2 cellular contexts compared by ENCODE assay signal in the genomic region with DNA sequence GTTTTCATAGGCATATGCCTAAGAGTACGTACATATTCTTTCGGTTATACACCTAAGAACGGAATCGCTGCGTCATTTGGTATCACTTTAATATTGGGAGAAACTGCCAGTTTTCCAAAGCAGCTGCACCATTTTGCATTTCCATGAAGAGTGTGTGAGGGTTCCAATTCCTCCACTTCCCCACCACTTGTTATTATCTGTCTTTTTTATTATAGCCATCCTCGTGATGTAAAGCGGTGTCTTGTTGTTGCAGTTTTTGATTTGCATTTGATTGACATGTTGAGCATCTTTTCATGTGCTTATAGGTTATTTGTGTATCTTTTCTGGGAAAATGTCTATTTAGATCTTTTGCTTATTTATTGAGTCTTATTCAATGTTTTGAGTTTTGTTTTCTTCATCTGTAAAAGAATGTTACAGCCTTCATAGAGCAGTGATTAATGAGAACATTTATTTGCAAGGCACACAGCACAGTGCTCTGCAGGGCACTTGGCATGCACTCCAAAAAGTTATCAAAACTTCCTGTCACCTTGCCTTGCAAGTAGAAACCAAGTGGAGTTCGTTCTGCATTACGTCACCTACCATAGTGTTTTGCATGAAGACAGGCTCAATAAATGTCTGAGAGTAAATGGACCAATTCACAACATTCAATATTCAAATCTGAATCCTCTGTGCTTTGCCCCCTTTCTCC.
TF ChIP-seq lines count a peak whose summit lies in the region.

No MANE protein-coding gene starts in this region.

TF ChIP-seq in GM23338, 12 proteins besides CTCF, POLR2A, EP300 and RAD21 (continues in another document):
- TF ChIP-seq, protein P1, sequence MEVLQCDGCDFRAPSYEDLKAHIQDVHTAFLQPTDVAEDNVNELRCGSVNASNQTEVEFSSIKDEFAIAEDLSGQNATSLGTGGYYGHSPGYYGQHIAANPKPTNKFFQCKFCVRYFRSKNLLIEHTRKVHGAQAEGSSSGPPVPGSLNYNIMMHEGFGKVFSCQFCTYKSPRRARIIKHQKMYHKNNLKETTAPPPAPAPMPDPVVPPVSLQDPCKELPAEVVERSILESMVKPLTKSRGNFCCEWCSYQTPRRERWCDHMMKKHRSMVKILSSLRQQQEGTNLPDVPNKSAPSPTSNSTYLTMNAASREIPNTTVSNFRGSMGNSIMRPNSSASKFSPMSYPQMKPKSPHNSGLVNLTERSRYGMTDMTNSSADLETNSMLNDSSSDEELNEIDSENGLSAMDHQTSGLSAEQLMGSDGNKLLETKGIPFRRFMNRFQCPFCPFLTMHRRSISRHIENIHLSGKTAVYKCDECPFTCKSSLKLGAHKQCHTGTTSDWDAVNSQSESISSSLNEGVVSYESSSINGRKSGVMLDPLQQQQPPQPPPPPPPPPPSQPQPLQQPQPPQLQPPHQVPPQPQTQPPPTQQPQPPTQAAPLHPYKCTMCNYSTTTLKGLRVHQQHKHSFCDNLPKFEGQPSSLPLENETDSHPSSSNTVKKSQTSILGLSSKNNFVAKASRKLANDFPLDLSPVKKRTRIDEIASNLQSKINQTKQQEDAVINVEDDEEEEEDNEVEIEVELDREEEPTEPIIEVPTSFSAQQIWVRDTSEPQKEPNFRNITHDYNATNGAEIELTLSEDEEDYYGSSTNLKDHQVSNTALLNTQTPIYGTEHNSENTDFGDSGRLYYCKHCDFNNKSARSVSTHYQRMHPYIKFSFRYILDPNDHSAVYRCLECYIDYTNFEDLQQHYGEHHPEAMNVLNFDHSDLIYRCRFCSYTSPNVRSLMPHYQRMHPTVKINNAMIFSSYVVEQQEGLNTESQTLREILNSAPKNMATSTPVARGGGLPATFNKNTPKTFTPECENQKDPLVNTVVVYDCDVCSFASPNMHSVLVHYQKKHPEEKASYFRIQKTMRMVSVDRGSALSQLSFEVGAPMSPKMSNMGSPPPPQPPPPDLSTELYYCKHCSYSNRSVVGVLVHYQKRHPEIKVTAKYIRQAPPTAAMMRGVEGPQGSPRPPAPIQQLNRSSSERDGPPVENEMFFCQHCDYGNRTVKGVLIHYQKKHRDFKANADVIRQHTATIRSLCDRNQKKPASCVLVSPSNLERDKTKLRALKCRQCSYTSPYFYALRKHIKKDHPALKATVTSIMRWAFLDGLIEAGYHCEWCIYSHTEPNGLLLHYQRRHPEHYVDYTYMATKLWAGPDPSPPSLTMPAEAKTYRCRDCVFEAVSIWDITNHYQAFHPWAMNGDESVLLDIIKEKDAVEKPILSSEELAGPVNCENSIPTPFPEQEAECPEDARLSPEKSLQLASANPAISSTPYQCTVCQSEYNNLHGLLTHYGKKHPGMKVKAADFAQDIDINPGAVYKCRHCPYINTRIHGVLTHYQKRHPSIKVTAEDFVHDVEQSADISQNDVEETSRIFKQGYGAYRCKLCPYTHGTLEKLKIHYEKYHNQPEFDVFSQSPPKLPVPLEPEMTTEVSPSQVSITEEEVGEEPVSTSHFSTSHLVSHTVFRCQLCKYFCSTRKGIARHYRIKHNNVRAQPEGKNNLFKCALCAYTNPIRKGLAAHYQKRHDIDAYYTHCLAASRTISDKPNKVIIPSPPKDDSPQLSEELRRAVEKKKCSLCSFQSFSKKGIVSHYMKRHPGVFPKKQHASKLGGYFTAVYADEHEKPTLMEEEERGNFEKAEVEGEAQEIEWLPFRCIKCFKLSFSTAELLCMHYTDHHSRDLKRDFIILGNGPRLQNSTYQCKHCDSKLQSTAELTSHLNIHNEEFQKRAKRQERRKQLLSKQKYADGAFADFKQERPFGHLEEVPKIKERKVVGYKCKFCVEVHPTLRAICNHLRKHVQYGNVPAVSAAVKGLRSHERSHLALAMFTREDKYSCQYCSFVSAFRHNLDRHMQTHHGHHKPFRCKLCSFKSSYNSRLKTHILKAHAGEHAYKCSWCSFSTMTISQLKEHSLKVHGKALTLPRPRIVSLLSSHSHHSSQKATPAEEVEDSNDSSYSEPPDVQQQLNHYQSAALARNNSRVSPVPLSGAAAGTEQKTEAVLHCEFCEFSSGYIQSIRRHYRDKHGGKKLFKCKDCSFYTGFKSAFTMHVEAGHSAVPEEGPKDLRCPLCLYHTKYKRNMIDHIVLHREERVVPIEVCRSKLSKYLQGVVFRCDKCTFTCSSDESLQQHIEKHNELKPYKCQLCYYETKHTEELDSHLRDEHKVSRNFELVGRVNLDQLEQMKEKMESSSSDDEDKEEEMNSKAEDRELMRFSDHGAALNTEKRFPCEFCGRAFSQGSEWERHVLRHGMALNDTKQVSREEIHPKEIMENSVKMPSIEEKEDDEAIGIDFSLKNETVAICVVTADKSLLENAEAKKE (CRISPR knock-in tag; IDR thresholded peaks at IDR 0.05), result no peak
- no peak for TF ChIP-seq CREB1 (CRISPR knock-in tag; IDR thresholded peaks at IDR 0.05; ENCODE audit: low read depth)
- no peak for TF ChIP-seq STAT1 (IDR thresholded peaks at IDR 0.05; ENCODE audit: unreplicated experiment)
- TF ChIP-seq, protein P2, sequence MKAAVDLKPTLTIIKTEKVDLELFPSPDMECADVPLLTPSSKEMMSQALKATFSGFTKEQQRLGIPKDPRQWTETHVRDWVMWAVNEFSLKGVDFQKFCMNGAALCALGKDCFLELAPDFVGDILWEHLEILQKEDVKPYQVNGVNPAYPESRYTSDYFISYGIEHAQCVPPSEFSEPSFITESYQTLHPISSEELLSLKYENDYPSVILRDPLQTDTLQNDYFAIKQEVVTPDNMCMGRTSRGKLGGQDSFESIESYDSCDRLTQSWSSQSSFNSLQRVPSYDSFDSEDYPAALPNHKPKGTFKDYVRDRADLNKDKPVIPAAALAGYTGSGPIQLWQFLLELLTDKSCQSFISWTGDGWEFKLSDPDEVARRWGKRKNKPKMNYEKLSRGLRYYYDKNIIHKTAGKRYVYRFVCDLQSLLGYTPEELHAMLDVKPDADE (IDR thresholded peaks at IDR 0.05), result no peak
- no peak for TF ChIP-seq ZNF114 (CRISPR knock-in tag; IDR thresholded peaks at IDR 0.05)
- TF ChIP-seq NANOG (IDR thresholded peaks at IDR 0.05; ENCODE audit: borderline replicate concordance), result no peak
- TF ChIP-seq EZH2 (IDR thresholded peaks at IDR 0.05; ENCODE audit: low read depth, unreplicated experiment), result no peak
- no peak for TF ChIP-seq JUNB (IDR thresholded peaks at IDR 0.05; ENCODE audit: unreplicated experiment)
- TF ChIP-seq POLR2AphosphoS5 (IDR thresholded peaks at IDR 0.05; ENCODE audit: low read depth), result no peak
- no peak for TF ChIP-seq ZNF331 (CRISPR knock-in tag; IDR thresholded peaks at IDR 0.05; ENCODE audit: low read depth)

TF ChIP-seq in endothelial cell of umbilical vein, 7 proteins besides CTCF, POLR2A, EP300 and RAD21:
- TF ChIP-seq GATA2 (IDR thresholded peaks at IDR 0.05; ENCODE audit: insufficient read depth, insufficient read length, low read depth, low read length) (no peak), JUN (IDR thresholded peaks at IDR 0.05; ENCODE audit: borderline replicate concordance, insufficient read depth, insufficient read length, low read depth) (no peak), POLR2AphosphoS5 (IDR thresholded peaks at IDR 0.05; ENCODE audit: insufficient read depth, low read depth, low read length) (no peak), MYC (IDR thresholded peaks at IDR 0.05; ENCODE audit: low read depth, low read length) (no peak), EZH2 (IDR thresholded peaks at IDR 0.05; ENCODE audit: borderline replicate concordance, low read depth, low read length, severe bottlenecking) (no peak), FOS (IDR thresholded peaks at IDR 0.05; ENCODE audit: borderline replicate concordance, insufficient read depth, low read length) (no peak)
- TF ChIP-seq, protein P3, sequence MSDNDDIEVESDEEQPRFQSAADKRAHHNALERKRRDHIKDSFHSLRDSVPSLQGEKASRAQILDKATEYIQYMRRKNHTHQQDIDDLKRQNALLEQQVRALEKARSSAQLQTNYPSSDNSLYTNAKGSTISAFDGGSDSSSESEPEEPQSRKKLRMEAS (IDR thresholded peaks at IDR 0.05; ENCODE audit: insufficient read depth, insufficient read length), result no peak
